10 cellular contexts compared by ENCODE assay signal in genomic region chr13:87674143-87674772, GRCh38. TPM values are rescaled to one million over a fixed set of nuclear protein-coding genes. Genes with fewer than 3 reads are reported as not detected.
DNase-seq lines count a peak whose midpoint lies in the region; ATAC-seq and TF ChIP-seq lines count a peak whose summit lies in the region.
"Had no signal": no experiment of that assay in that cellular context is flagged by ENCODE, and none has a peak within 500 bp of the region (broad histone marks: within the 10 kb centered on the region; RNA-seq: fewer than 3 reads in every experiment).

No MANE protein-coding gene starts in this region.

- DNase-seq in GM13976 (ENCODE audit: low spot score) = peak; percentile 6
- peak; percentile 25 for DNase-seq in KBM-7
- peak in 3 of 61 donors; percentile 3 to 27 (median 5) for DNase-seq in caudate nucleus (lab: John Stamatoyannopoulos, UW)
- no peak for DNase-seq in natural killer cell treated with Interleukin-12 subunit alpha and Interleukin-12 subunit beta and Interleukin-15 and Interleukin-18, amount 100 ng/mL, for 72 hours (ENCODE audit: low spot score)
- no peak for DNase-seq in stimulated activated naive CD4-positive, alpha-beta T cell treated with Interleukin-2 at 50 U/mL for 16 hours (lab: John Stamatoyannopoulos, UW)
- no peak for DNase-seq in inferior parietal cortex (ENCODE audit: extremely low spot score)
- DNase-seq: activated CD4-positive, alpha-beta T cell treated with anti-CD3 and anti-CD28 coated beads for 48 hours had no signal

- H3K27me3 Mint-ChIP-seq in natural killer cell treated with Interleukin-12 subunit alpha and Interleukin-12 subunit beta and Interleukin-15 and Interleukin-18, amount 100 ng/mL, for 72 hours = peaks cover 28 to 38% of the 10 kb centered on the region in 2 donors

- H3K36me3 Mint-ChIP-seq in natural killer cell treated with Interleukin-12 subunit alpha and Interleukin-12 subunit beta and Interleukin-15 and Interleukin-18, amount 100 ng/mL, for 72 hours = peaks cover 6% of the 10 kb centered on the region

- no peak for TF ChIP-seq CTCF in GM13976 (IDR thresholded peaks at IDR 0.05; ENCODE audit: borderline replicate concordance, control extremely low read depth, extremely low read depth, insufficient read depth, missing control alignments)

- H3K27ac ChIP-seq in caudate nucleus (ENCODE audit: low read depth, low read length) = peak overlapping the region; percentile 50
- H3K27ac ChIP-seq: ovary had no signal

- H3K4me1 Mint-ChIP-seq in natural killer cell treated with Interleukin-12 subunit alpha and Interleukin-12 subunit beta and Interleukin-15 and Interleukin-18, amount 100 ng/mL, for 72 hours (ENCODE audit: low read depth in 2 of 2) = peaks cover 36 to 37% of the 10 kb centered on the region in 2 donors

- ATAC-seq in natural killer cell treated with Interleukin-12 subunit alpha and Interleukin-12 subunit beta and Interleukin-15 and Interleukin-18, amount 100 ng/mL, for 72 hours = no peak
- no peak for ATAC-seq in GM19397 (IDR thresholded peaks at IDR 0.05; ENCODE audit: unreplicated experiment)
- ATAC-seq in GM19023 (IDR thresholded peaks at IDR 0.05; ENCODE audit: unreplicated experiment) = no peak

- H3K4me3 Mint-ChIP-seq in natural killer cell treated with Interleukin-12 subunit alpha and Interleukin-12 subunit beta and Interleukin-15 and Interleukin-18, amount 100 ng/mL, for 72 hours = peak overlapping the region; percentile 92

- H3K27ac Mint-ChIP-seq in natural killer cell treated with Interleukin-12 subunit alpha and Interleukin-12 subunit beta and Interleukin-15 and Interleukin-18, amount 100 ng/mL, for 72 hours = no peak overlapping the region

- H3K9me3 Mint-ChIP-seq in natural killer cell treated with Interleukin-12 subunit alpha and Interleukin-12 subunit beta and Interleukin-15 and Interleukin-18, amount 100 ng/mL, for 72 hours = no peaks in the 10 kb centered on the region

- in situ Hi-C loops in GM13976 (cut with MboI; ENCODE audit: low sequenced_read_pairs, unreplicated experiment) (no loop called here), KBM-7 (cut with MboI; ENCODE audit: low pct_unique_long_range_greater_than_20kb, low sequenced_read_pairs) (no loop called here)

RNA-seq across cellular contexts. Expression of gene SLITRK5, which starts 3.1 kb away (rescaled TPM):
- under 1 TPM; 0.02 to 0.03 TPM for total RNA-seq in natural killer cell treated with Interleukin-12 subunit alpha and Interleukin-12 subunit beta and Interleukin-15 and Interleukin-18, amount 100 ng/mL, for 72 hours

Comparison
In these comparisons a context has a peak if more than half of its experiments do, and no peak if none do; other contexts are left out.
1. DNase-seq: peak in GM13976 (single experiment) and KBM-7 (single experiment); none in natural killer cell treated with Interleukin-12 subunit alpha and Interleukin-12 subunit beta and Interleukin-15 and Interleukin-18, amount 100 ng/mL, for 72 hours (single experiment), stimulated activated naive CD4-positive, alpha-beta T cell treated with Interleukin-2 at 50 U/mL for 16 hours (single experiment) and inferior parietal cortex (single experiment).